Comparison of ENCODE assay signal across 8 cellular contexts in the genomic region with DNA sequence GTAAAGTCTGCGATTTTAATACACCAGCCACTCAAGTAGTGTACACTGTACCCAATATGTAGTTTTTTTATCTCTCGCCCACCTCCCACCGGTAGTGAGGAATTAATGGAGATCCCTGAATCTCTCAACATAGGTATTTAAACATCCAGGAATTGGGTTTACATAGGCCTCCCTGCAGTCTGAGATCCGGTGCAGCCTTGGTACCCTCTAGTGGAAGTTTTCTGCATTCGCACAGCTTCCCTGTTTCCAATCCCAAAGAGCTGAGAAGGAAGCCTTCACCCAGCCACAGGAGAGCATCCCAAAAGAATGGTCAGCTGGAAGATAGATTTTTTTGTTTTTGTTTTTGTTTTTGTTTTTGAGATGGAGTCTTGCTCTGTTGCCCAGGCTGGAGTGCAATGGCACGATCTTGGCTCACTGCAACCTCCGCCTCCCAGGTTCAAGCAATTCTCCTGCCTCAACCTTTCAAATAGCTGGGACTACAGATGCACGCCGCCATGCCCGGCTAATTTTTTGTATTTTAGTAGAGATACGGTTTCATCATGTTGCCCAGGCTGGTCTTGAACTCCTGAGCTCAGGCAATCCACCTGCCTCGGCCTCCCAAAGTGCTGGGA. TPM values are rescaled to one million over a fixed set of nuclear protein-coding genes. Genes with fewer than 3 reads are reported as not detected.
DNase-seq lines count a peak whose midpoint lies in the region; ATAC-seq, FAIRE-seq and TF ChIP-seq lines count a peak whose summit lies in the region.
"Not testable (repeated sequence)": the region's sequence is repeated elsewhere in the genome, so short reads cannot be mapped to it uniquely, and the experiment has no call there.

No MANE protein-coding gene starts in this region.

- not testable (repeated sequence) for H3K27ac ChIP-seq in OCI-LY1 (ENCODE audit: low read depth, low read length, poor library complexity, severe bottlenecking); keratinocyte (ENCODE audit: control insufficient read depth, insufficient read depth, low read length); parathyroid adenoma

- not testable (repeated sequence) for H3K9me1 ChIP-seq in keratinocyte (ENCODE audit: control insufficient read depth, extremely low read depth, insufficient read depth, low read length)

- not testable (repeated sequence) for H3K4me1 ChIP-seq in Loucy (ENCODE audit: insufficient read depth, low read length, poor library complexity, severe bottlenecking); OCI-LY1 (ENCODE audit: insufficient read depth, low read length, severe bottlenecking); keratinocyte (ENCODE audit: control insufficient read depth, extremely low read depth, insufficient read depth, low read length); parathyroid adenoma

- H3K27me3 Mint-ChIP-seq in activated CD4-positive, alpha-beta T cell treated with anti-CD3 and anti-CD28 coated beads for 36 hours, result not testable (repeated sequence)

- H3K27me3 ChIP-seq in GM06990 (replicated peaks; ENCODE audit: control insufficient read depth, insufficient read depth, low read length); Loucy (ENCODE audit: insufficient read depth, low read length, poor library complexity, severe bottlenecking); OCI-LY1 (ENCODE audit: insufficient read depth, low read length); keratinocyte (ENCODE audit: control insufficient read depth, extremely low read depth, insufficient read depth, low read length); parathyroid adenoma (ENCODE audit: control insufficient read depth, insufficient read depth, low read length): not testable (repeated sequence)

- POLR2A ChIA-PET in AG04449 (lab: Yijun Ruan, JAX); activated CD4-positive, alpha-beta T cell treated with anti-CD3 and anti-CD28 coated beads for 36 hours (lab: Charles Lee): not testable (repeated sequence)

- not testable (repeated sequence) for H2AFZ ChIP-seq in Loucy (ENCODE audit: low read length); OCI-LY1 (ENCODE audit: low read length); keratinocyte (ENCODE audit: control insufficient read depth, low read length); parathyroid adenoma

- not testable (repeated sequence) for H3K4me1 Mint-ChIP-seq in activated CD4-positive, alpha-beta T cell treated with anti-CD3 and anti-CD28 coated beads for 36 hours

- intact Hi-C loops in activated CD4-positive, alpha-beta T cell treated with anti-CD3 and anti-CD28 coated beads for 36 hours (cut with DNase I, micrococcal nuclease), result not testable (repeated sequence)

- DNase-seq in AG04449 (ENCODE audit: low read depth, low spot score); GM06990 (ENCODE audit: extremely low read depth, insufficient read length); epithelial cell of proximal tubule (ENCODE audit: low read depth); keratinocyte (ENCODE audit: low read depth, low spot score): not testable (repeated sequence)
- peak; percentile 19 for DNase-seq in activated CD4-positive, alpha-beta T cell treated with anti-CD3 and anti-CD28 coated beads for 36 hours

- H3K4me2 ChIP-seq in Loucy (ENCODE audit: low read depth, low read length, poor library complexity, severe bottlenecking); OCI-LY1 (ENCODE audit: low read length); keratinocyte (ENCODE audit: control insufficient read depth, extremely low read depth, insufficient read depth, low read depth, low read length); parathyroid adenoma (ENCODE audit: low read length): not testable (repeated sequence)

- dilution Hi-C loops in keratinocyte (cut with MboI; ENCODE audit: extremely low pct_ligation_motif_present, low sequenced_read_pairs), result not testable (repeated sequence)

- not testable (repeated sequence) for H3F3A ChIP-seq in Loucy (ENCODE audit: low read depth); OCI-LY1 (ENCODE audit: insufficient read depth, low read length)

- CTCF ChIA-PET in AG04449 (lab: Yijun Ruan, JAX); activated CD4-positive, alpha-beta T cell treated with anti-CD3 and anti-CD28 coated beads for 36 hours (lab: Charles Lee): not testable (repeated sequence)

- not testable (repeated sequence) for H3K9me2 ChIP-seq in Loucy (replicated peaks; ENCODE audit: low read depth, low read length); OCI-LY1 (ENCODE audit: low read depth, low read length)

- not testable (repeated sequence) for FAIRE-seq in keratinocyte (lab: Jason Lieb, UNC)

- ATAC-seq in activated CD4-positive, alpha-beta T cell treated with anti-CD3 and anti-CD28 coated beads for 36 hours, result not testable (repeated sequence)

- not testable (repeated sequence) for H4K20me1 ChIP-seq in Loucy (ENCODE audit: insufficient read depth, low read length, poor library complexity, severe bottlenecking); OCI-LY1 (ENCODE audit: insufficient read depth, low read length); keratinocyte (ENCODE audit: control insufficient read depth, extremely low read depth, insufficient read depth, low read length)

- not testable (repeated sequence) for H3K36me3 ChIP-seq in GM06990 (ENCODE audit: control insufficient read depth, insufficient read depth, low read length); Loucy (ENCODE audit: insufficient read depth, low read length); OCI-LY1 (ENCODE audit: insufficient read depth, low read length); keratinocyte (ENCODE audit: control insufficient read depth in 2 of 2, extremely low read depth in 1 of 2, insufficient read depth in 2 of 2, low read length in 2 of 2); parathyroid adenoma (ENCODE audit: control insufficient read depth, insufficient read depth, low read length)

- not testable (repeated sequence) for H3K27ac Mint-ChIP-seq in activated CD4-positive, alpha-beta T cell treated with anti-CD3 and anti-CD28 coated beads for 36 hours

- not testable (repeated sequence) for H3K9me3 ChIP-seq in Loucy (ENCODE audit: insufficient read depth, low read depth, low read length); OCI-LY1 (ENCODE audit: low read length); keratinocyte (ENCODE audit: control insufficient read depth, low read depth, low read length); parathyroid adenoma (ENCODE audit: control insufficient read depth, low read length)

- not testable (repeated sequence) for H3K9me3 Mint-ChIP-seq in activated CD4-positive, alpha-beta T cell treated with anti-CD3 and anti-CD28 coated beads for 36 hours (ENCODE audit: low read depth)

- H3K36me3 Mint-ChIP-seq in activated CD4-positive, alpha-beta T cell treated with anti-CD3 and anti-CD28 coated beads for 36 hours (ENCODE audit: low read depth), result not testable (repeated sequence)

- not testable (repeated sequence) for H3K9ac ChIP-seq in Loucy (ENCODE audit: low read depth, low read length, poor library complexity, severe bottlenecking); OCI-LY1 (ENCODE audit: low read length); keratinocyte (ENCODE audit: control insufficient read depth, extremely low read depth, insufficient read depth, low read length); parathyroid adenoma

- not testable (repeated sequence) for H3K4me3 ChIP-seq in AG04449 (ENCODE audit: low read depth, low read length); GM06990 (replicated peaks; ENCODE audit: low read depth, low read length); Loucy (ENCODE audit: low read length, poor library complexity, severe bottlenecking); OCI-LY1 (ENCODE audit: low read depth, low read length, poor library complexity, severe bottlenecking); epithelial cell of proximal tubule (ENCODE audit: low read depth, low read length); keratinocyte (ENCODE audit: control insufficient read depth in 2 of 3, extremely low read depth in 1 of 3, insufficient read depth in 2 of 3, low read depth in 1 of 3, low read length in 3 of 3); parathyroid adenoma (ENCODE audit: low read depth, low read length)

- H3K4me3 Mint-ChIP-seq in activated CD4-positive, alpha-beta T cell treated with anti-CD3 and anti-CD28 coated beads for 36 hours, result not testable (repeated sequence)

- TF ChIP-seq CTCF in AG04449 (IDR thresholded peaks at IDR 0.05; ENCODE audit: insufficient read depth, low read length, missing control alignments), result peak; percentile 2
- peak; percentile 26 for TF ChIP-seq CTCF in GM06990 (IDR thresholded peaks at IDR 0.05; ENCODE audit: insufficient read depth, low read length, poor library complexity, severe bottlenecking)
- peak; percentile 36 for TF ChIP-seq CTCF in Loucy (conservative IDR thresholded peaks at IDR 0.05; ENCODE audit: low read length)
- TF ChIP-seq CTCF in OCI-LY1 (IDR thresholded peaks at IDR 0.05; ENCODE audit: low read length), result peak; percentile 26; the same call in 1 of the 2 replicates
- peak; percentile 50 for TF ChIP-seq CTCF in epithelial cell of proximal tubule (conservative IDR thresholded peaks at IDR 0.05; ENCODE audit: low read depth, low read length)
- peak in 2 of 3 experiments; percentile 12 to 30 for TF ChIP-seq CTCF in keratinocyte (optimal IDR thresholded peaks at IDR 0.05 in 1 of 3, IDR thresholded peaks at IDR 0.05 in 1 of 3, conservative IDR thresholded peaks at IDR 0.05 in 1 of 3; ENCODE audit: extremely low read depth in 1 of 3, insufficient read depth in 2 of 3, low read length in 3 of 3)
- TF ChIP-seq CTCF in parathyroid adenoma (IDR thresholded peaks at IDR 0.05), result peak; percentile 44

- H3K79me2 ChIP-seq in Loucy (ENCODE audit: insufficient read depth, low read length); OCI-LY1 (ENCODE audit: insufficient read depth, low read length); keratinocyte (ENCODE audit: control insufficient read depth, insufficient read depth, low read length); parathyroid adenoma: not testable (repeated sequence)

RNA-seq across cellular contexts. Expression of a gene that starts 8.6 kb away (rescaled TPM):
- total RNA-seq in activated CD4-positive, alpha-beta T cell treated with anti-CD3 and anti-CD28 coated beads for 36 hours, result 10 to 100 TPM; 54.4 to 57.4 TPM
- total RNA-seq in epithelial cell of proximal tubule, result 45.4 and 53.9 TPM in 2 replicates
- polyA plus RNA-seq in keratinocyte, result 47.4 to 64.9 TPM (median 53.3 TPM) in 3 replicates
- polyA plus RNA-seq in keratinocyte (2011; ENCODE audit: low read depth), result 35.5 TPM
- polyA plus RNA-seq in keratinocyte (2011; cell fraction: cytosol; rRNA removed), result 50.6 and 71.3 TPM in 2 replicates
- polyA plus RNA-seq in keratinocyte (2011; cell fraction: nucleus; rRNA removed), result 33.2 and 38.5 TPM in 2 replicates
- polyA plus RNA-seq in keratinocyte (2012; ENCODE audit: low replicate concordance), result 33.2 and 33.8 TPM in 2 replicates
- polyA minus RNA-seq in keratinocyte, result 17.3 to 40.7 TPM (median 37.4 TPM) in 3 replicates
- 18.6 TPM for polyA minus RNA-seq in keratinocyte (2011; cell fraction: cytosol; rRNA and poly(A)+ RNA removed)
- 9.8 and 12.3 TPM in 2 replicates for polyA minus RNA-seq in keratinocyte (2011; cell fraction: nucleus; rRNA and poly(A)+ RNA removed)

RNA-seq across cellular contexts. Expression of a gene that starts 55.4 kb away (rescaled TPM):
- under 1 TPM; 0.05 to 0.07 TPM for total RNA-seq in activated CD4-positive, alpha-beta T cell treated with anti-CD3 and anti-CD28 coated beads for 36 hours
- not detected in 2 replicates for total RNA-seq in epithelial cell of proximal tubule
- 0.01 TPM in 2 of 3 replicates, not detected in the other for polyA plus RNA-seq in keratinocyte
- not detected for polyA plus RNA-seq in keratinocyte (2011; ENCODE audit: low read depth)
- polyA plus RNA-seq in keratinocyte (2011; cell fraction: cytosol; rRNA removed), result not detected in 2 replicates
- polyA plus RNA-seq in keratinocyte (2011; cell fraction: nucleus; rRNA removed), result 0.04 and 0.05 TPM in 2 replicates
- polyA plus RNA-seq in keratinocyte (2012; ENCODE audit: low replicate concordance), result 0.06 TPM in 1 of 2 replicates, not detected in the other
- 0.03 TPM in 1 of 3 replicates, not detected in the others for polyA minus RNA-seq in keratinocyte
- polyA minus RNA-seq in keratinocyte (2011; cell fraction: cytosol; rRNA and poly(A)+ RNA removed), result not detected
- polyA minus RNA-seq in keratinocyte (2011; cell fraction: nucleus; rRNA and poly(A)+ RNA removed), result not detected in 2 replicates
